ENCODE assay signal across 1 cellular context in the genomic region with DNA sequence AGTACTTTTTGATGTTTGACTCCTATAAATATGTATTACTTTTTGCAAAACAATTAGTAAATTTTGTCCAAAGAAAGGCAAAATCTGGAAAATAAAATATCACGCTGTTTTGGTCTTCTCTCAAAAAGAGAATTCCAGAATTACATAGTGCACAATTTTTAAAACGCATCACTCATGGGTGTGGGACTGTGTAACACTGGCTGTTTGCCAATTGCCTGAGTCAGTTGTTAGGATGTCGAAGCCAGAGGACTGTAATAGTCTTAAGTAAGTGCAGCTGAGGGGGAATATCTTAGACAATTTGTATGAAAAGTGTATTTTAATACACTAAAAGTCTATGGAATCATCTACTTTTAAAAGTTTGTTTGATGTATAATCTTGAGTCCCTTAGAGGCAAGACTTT.
TF ChIP-seq lines count a peak whose summit lies in the region.

No MANE protein-coding gene starts in this region.

TF ChIP-seq in endothelial cell of umbilical vein, 7 proteins besides CTCF, POLR2A, EP300 and RAD21 (continued from another document):
- TF ChIP-seq MAX (IDR thresholded peaks at IDR 0.05; ENCODE audit: insufficient read depth, insufficient read length) (no peak), EZH2 (IDR thresholded peaks at IDR 0.05; ENCODE audit: borderline replicate concordance, low read depth, low read length, severe bottlenecking) (no peak), GATA2 (IDR thresholded peaks at IDR 0.05; ENCODE audit: insufficient read depth, insufficient read length, low read depth, low read length) (no peak)
